ENCODE assay signal across 20 cellular contexts in the genomic region with DNA sequence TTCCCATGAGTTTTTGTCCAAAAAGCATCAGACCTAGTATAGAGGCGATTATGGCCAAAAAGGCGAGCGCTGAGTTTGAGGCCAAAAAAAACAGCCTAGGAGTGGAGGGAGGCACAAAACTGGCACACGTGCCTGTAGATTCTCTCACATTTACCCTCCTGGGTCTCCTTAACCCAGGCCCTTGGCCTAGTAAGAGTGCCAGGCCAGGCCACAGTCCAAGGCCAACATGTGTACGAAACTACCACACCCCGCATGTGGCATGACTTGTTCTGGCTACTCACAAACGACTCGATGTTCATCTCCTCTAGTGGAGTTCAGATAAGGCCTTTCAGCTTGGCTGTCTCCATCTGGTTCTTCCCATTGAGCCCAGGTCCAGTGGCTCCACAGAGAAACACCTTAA.
DNase-seq lines count a peak whose midpoint lies in the region; ATAC-seq and TF ChIP-seq lines count a peak whose summit lies in the region.
"Had no signal": no experiment of that assay in that cellular context is flagged by ENCODE, and none has a peak within 500 bp of the region (broad histone marks: within the 10 kb centered on the region; RNA-seq: fewer than 3 reads in every experiment).

No MANE protein-coding gene starts in this region.

- intact Hi-C loops in lower lobe of right lung (cut with DNase I), result no loop called here

- H3K4me3 ChIP-seq in LNCaP clone FGC (ENCODE audit: low read depth, low read length) (no peak overlapping the region), esophagus (ENCODE audit: low read depth in 1 of 2, low read length in 2 of 2) (no peak overlapping the region), lower lobe of right lung (no peak overlapping the region), subcutaneous abdominal adipose tissue (ENCODE audit: low read depth in 1 of 5, low read length in 5 of 5) (no peak overlapping the region)
- H3K4me3 ChIP-seq: pancreas had no signal

- DNase-seq in LNCaP clone FGC (ENCODE audit: low read depth), result peak; percentile 11
- no peak for DNase-seq in lower lobe of right lung
- no peak for DNase-seq in HCEC 1CT
- no peak for DNase-seq in natural killer cell treated with Interleukin-12 subunit alpha and Interleukin-12 subunit beta and Interleukin-15 and Interleukin-18, amount 100 ng/mL, for 72 hours (ENCODE audit: low spot score)
- no peak for DNase-seq in nucleus accumbens (lab: John Stamatoyannopoulos, UW)
- DNase-seq: activated CD4-positive, alpha-beta memory T cell treated with anti-CD3 and anti-CD28 coated beads, Interleukin-2, amount 10 ng/mL, durations not matched to agents 7 days and 5 days; activated T-cell treated with anti-CD3 and anti-CD28 coated beads, Interleukin-2, amount 50 U/mL, for 4 hours; CD8-positive, alpha-beta T cell; effector CD4-positive, alpha-beta T cell; kidney glomerular epithelial cell; NCI-H510A; pancreas; SHP77; stimulated activated naive CD4-positive, alpha-beta T cell; T-helper 1 cell; WERI-Rb-1 had no signal

- no peak overlapping the region for H3K4me3 Mint-ChIP-seq in natural killer cell treated with Interleukin-12 subunit alpha and Interleukin-12 subunit beta and Interleukin-15 and Interleukin-18, amount 100 ng/mL, for 72 hours
- H3K4me3 Mint-ChIP-seq: activated CD4-positive, alpha-beta memory T cell treated with anti-CD3 and anti-CD28 coated beads, Interleukin-2, amount 10 ng/mL, durations not matched to agents 7 days and 5 days; activated naive CD8-positive, alpha-beta T cell; activated T-cell treated with anti-CD3 and anti-CD28 coated beads, Interleukin-2, amount 50 U/mL, for 4 hours; CD8-positive, alpha-beta T cell had no signal

- 68 to 69% methylated on average over 8 of the region's 8 CpGs for WGBS in esophagus, 2 donors

- H3K9me3 Mint-ChIP-seq in natural killer cell treated with Interleukin-12 subunit alpha and Interleukin-12 subunit beta and Interleukin-15 and Interleukin-18, amount 100 ng/mL, for 72 hours, result no peaks in the 10 kb centered on the region
- H3K9me3 Mint-ChIP-seq: activated CD4-positive, alpha-beta memory T cell treated with anti-CD3 and anti-CD28 coated beads, Interleukin-2, amount 10 ng/mL, durations not matched to agents 7 days and 5 days; activated T-cell treated with anti-CD3 and anti-CD28 coated beads, Interleukin-2, amount 50 U/mL, for 4 hours; CD8-positive, alpha-beta T cell had no signal

- H3K36me3 Mint-ChIP-seq in natural killer cell treated with Interleukin-12 subunit alpha and Interleukin-12 subunit beta and Interleukin-15 and Interleukin-18, amount 100 ng/mL, for 72 hours, result no peaks in the 10 kb centered on the region
- H3K36me3 Mint-ChIP-seq: activated naive CD8-positive, alpha-beta T cell; CD8-positive, alpha-beta T cell had no signal

- peaks cover 6 to 17% of the 10 kb centered on the region in 2 donors for H3K4me1 ChIP-seq in esophagus (ENCODE audit: control insufficient read depth in 2 of 2, insufficient read depth in 2 of 2, low read length in 1 of 2)
- H3K4me1 ChIP-seq in lower lobe of right lung, result peaks cover 32% of the 10 kb centered on the region
- H3K4me1 ChIP-seq in subcutaneous abdominal adipose tissue (ENCODE audit: control insufficient read depth in 5 of 5, insufficient read depth in 5 of 5, low read length in 5 of 5), result peaks cover 20 to 67% (median 56%) of the 10 kb centered on the region in 5 donors
- H3K4me1 ChIP-seq: pancreas had no signal

- TF ChIP-seq CTCF in LNCaP clone FGC (IDR thresholded peaks at IDR 0.05; ENCODE audit: control insufficient read depth, extremely low read depth, insufficient read depth) (no peak), lower lobe of right lung (IDR thresholded peaks at IDR 0.05) (no peak)

- no peak overlapping the region for H3K27ac Mint-ChIP-seq in natural killer cell treated with Interleukin-12 subunit alpha and Interleukin-12 subunit beta and Interleukin-15 and Interleukin-18, amount 100 ng/mL, for 72 hours
- H3K27ac Mint-ChIP-seq: activated CD4-positive, alpha-beta memory T cell treated with anti-CD3 and anti-CD28 coated beads, Interleukin-2, amount 10 ng/mL, durations not matched to agents 7 days and 5 days; activated naive CD8-positive, alpha-beta T cell; CD8-positive, alpha-beta T cell had no signal

- peaks cover 5 to 17% of the 10 kb centered on the region in 2 donors for H3K27me3 Mint-ChIP-seq in natural killer cell treated with Interleukin-12 subunit alpha and Interleukin-12 subunit beta and Interleukin-15 and Interleukin-18, amount 100 ng/mL, for 72 hours

- H3K9ac ChIP-seq in subcutaneous abdominal adipose tissue (ENCODE audit: low read length in 5 of 5), result peak overlapping the region in 1 of 5 donors; percentile 78

- H3K4me1 Mint-ChIP-seq in natural killer cell treated with Interleukin-12 subunit alpha and Interleukin-12 subunit beta and Interleukin-15 and Interleukin-18, amount 100 ng/mL, for 72 hours (ENCODE audit: low read depth in 2 of 2), result no peaks in the 10 kb centered on the region
- H3K4me1 Mint-ChIP-seq: activated CD4-positive, alpha-beta memory T cell treated with anti-CD3 and anti-CD28 coated beads, Interleukin-2, amount 10 ng/mL, durations not matched to agents 7 days and 5 days had no signal

- H3K27me3 ChIP-seq in esophagus (ENCODE audit: control insufficient read depth in 1 of 2, insufficient read depth in 2 of 2, low read length in 2 of 2), result no peaks in the 10 kb centered on the region
- H3K27me3 ChIP-seq in lower lobe of right lung (ENCODE audit: low read depth), result no peaks in the 10 kb centered on the region
- no peaks in the 10 kb centered on the region for H3K27me3 ChIP-seq in subcutaneous abdominal adipose tissue (ENCODE audit: control insufficient read depth in 5 of 5, insufficient read depth in 4 of 5, low read length in 5 of 5)
- H3K27me3 ChIP-seq: pancreas had no signal

- H3K9me3 ChIP-seq in esophagus (ENCODE audit: control insufficient read depth in 2 of 2, insufficient read depth in 1 of 2, low read depth in 1 of 2, low read length in 1 of 2) (no peaks in the 10 kb centered on the region), lower lobe of right lung (no peaks in the 10 kb centered on the region), subcutaneous abdominal adipose tissue (ENCODE audit: control insufficient read depth in 5 of 5, low read length in 5 of 5) (no peaks in the 10 kb centered on the region)
- H3K9me3 ChIP-seq: pancreas had no signal

- ATAC-seq in lower lobe of right lung (peak in 1 of 2 donors; percentile 13), HG03432 (IDR thresholded peaks at IDR 0.05; ENCODE audit: unreplicated experiment) (no peak)
- no peak for ATAC-seq in natural killer cell treated with Interleukin-12 subunit alpha and Interleukin-12 subunit beta and Interleukin-15 and Interleukin-18, amount 100 ng/mL, for 72 hours
- ATAC-seq: activated T-cell treated with anti-CD3 and anti-CD28 coated beads, Interleukin-2, amount 50 U/mL, for 4 hours; CD8-positive, alpha-beta T cell had no signal

- H3K27ac ChIP-seq in esophagus (ENCODE audit: low read depth in 2 of 2, low read length in 1 of 2) (peak overlapping the region; percentile 16 to 45), lower lobe of right lung (peak overlapping the region; percentile 18), subcutaneous abdominal adipose tissue (ENCODE audit: low read depth, low read length) (peak overlapping the region; percentile 96)
- H3K27ac ChIP-seq: pancreas, WERI-Rb-1 had no signal

- H3K36me3 ChIP-seq in esophagus (ENCODE audit: control insufficient read depth in 2 of 2, insufficient read depth in 2 of 2, low read length in 1 of 2) (no peaks in the 10 kb centered on the region), lower lobe of right lung (no peaks in the 10 kb centered on the region), subcutaneous abdominal adipose tissue (ENCODE audit: control insufficient read depth in 5 of 5, insufficient read depth in 5 of 5, low read length in 5 of 5) (no peaks in the 10 kb centered on the region)
- H3K36me3 ChIP-seq: pancreas, WERI-Rb-1 had no signal

Comparison
In these comparisons a context has a peak if more than half of its experiments do, and no peak if none do; other contexts are left out.
1. H3K27ac ChIP-seq: peak in every context shown above with its lines; median percentile 96 in subcutaneous abdominal adipose tissue; 30 in esophagus; 18 in lower lobe of right lung.